Comparison of ENCODE assay signal across 1 cellular context in the genomic region with DNA sequence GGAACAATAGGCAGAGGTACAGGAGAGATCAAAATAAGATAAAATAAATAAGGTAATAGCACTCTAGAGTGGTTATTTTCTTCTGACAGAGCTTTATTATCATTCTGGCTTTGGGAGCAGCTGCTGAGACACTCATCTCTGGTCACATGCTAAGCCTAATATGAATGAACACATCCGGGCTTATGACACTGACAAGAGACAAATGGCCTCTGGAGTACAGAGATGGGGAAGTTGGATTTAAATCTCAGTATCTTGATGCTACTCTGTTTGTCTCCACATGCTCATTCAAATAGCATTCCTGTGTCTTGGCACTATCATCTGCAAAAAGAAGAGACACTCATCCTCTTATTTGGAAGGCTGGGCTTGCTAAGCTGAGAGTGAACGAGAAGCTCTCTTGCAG.
TF ChIP-seq lines count a peak whose summit lies in the region.

No MANE protein-coding gene starts in this region.

TF ChIP-seq in K562, 482 proteins besides CTCF, POLR2A, EP300 and RAD21:
- no peak for TF ChIP-seq PBX2 (CRISPR knock-in tag; IDR thresholded peaks at IDR 0.05; ENCODE audit: low read depth)
- peak; percentile 73 for TF ChIP-seq PBX2 (tag; conservative IDR thresholded peaks at IDR 0.05; ENCODE audit: low read depth)
- TF ChIP-seq MEIS2 (IDR thresholded peaks at IDR 0.05; ENCODE audit: partially characterized antibody) = peak; percentile 67
- TF ChIP-seq, protein P1, sequence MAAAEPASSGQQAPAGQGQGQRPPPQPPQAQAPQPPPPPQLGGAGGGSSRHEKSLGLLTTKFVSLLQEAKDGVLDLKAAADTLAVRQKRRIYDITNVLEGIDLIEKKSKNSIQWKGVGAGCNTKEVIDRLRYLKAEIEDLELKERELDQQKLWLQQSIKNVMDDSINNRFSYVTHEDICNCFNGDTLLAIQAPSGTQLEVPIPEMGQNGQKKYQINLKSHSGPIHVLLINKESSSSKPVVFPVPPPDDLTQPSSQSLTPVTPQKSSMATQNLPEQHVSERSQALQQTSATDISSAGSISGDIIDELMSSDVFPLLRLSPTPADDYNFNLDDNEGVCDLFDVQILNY (CRISPR knock-in tag; IDR thresholded peaks at IDR 0.05) = no peak
- no peak for TF ChIP-seq KHSRP (IDR thresholded peaks at IDR 0.05)
- TF ChIP-seq RCOR1 (IDR thresholded peaks at IDR 0.05; ENCODE audit: borderline replicate concordance in 1 of 2, low read depth in 2 of 2, low read length in 2 of 2) = 0 out of 4 replicates have a peak, but pooled peaks of 1 of the 2 experiments have one; percentile 13
- TF ChIP-seq MTF1 (CRISPR knock-in tag; IDR thresholded peaks at IDR 0.05; ENCODE audit: borderline replicate concordance) = no peak
- TF ChIP-seq SREBF2 (CRISPR knock-in tag; IDR thresholded peaks at IDR 0.05) = no peak
- no peak for TF ChIP-seq ZNF507 (tag; conservative IDR thresholded peaks at IDR 0.05)
- no peak for TF ChIP-seq SNIP1 (IDR thresholded peaks at IDR 0.05; ENCODE audit: low read depth)
